Comparison of ENCODE assay signal across 16 cellular contexts in genomic region chr12:120490284-120490683, GRCh38. TPM values are rescaled to one million over a fixed set of nuclear protein-coding genes. Genes with fewer than 3 reads are reported as not detected.
DNase-seq lines count a peak whose midpoint lies in the region; ATAC-seq and TF ChIP-seq lines count a peak whose summit lies in the region.
"Had no signal": no experiment of that assay in that cellular context is flagged by ENCODE, and none has a peak within 500 bp of the region (broad histone marks: within the 10 kb centered on the region; RNA-seq: fewer than 3 reads in every experiment).

No MANE protein-coding gene starts in this region.

- no peaks in the 10 kb centered on the region for H3K9me3 ChIP-seq in mammary epithelial cell (replicated peaks; ENCODE audit: insufficient read depth, low read length)
- H3K9me3 ChIP-seq in breast epithelium: no peaks in the 10 kb centered on the region
- H3K9me3 ChIP-seq in mesenchymal stem cell (ENCODE audit: control insufficient read depth, low read length): no peaks in the 10 kb centered on the region
- H3K9me3 ChIP-seq: Caco-2, HAP-1 had no signal

- intact Hi-C loops in mammary epithelial cell (cut with micrococcal nuclease): no loop called here
- intact Hi-C loops in breast epithelium (cut with DNase I; ENCODE audit: low total_unique reads): no loop called here
- intact Hi-C loops in left cardiac atrium (cut with DNase I): no loop called here

- H3K27ac ChIP-seq in mammary epithelial cell (ENCODE audit: insufficient read depth, low read depth, low read length) (no peak overlapping the region), breast epithelium (no peak overlapping the region), mesenchymal stem cell (ENCODE audit: low read length, poor library complexity, severe bottlenecking) (no peak overlapping the region)

- H3K27ac Mint-ChIP-seq in stimulated activated effector memory CD8-positive, alpha-beta T cell treated with anti-CD3 and anti-CD28 coated beads, Interleukin-12 subunit alpha, Interleukin-12 subunit beta, amount 100 ng/mL, for 72 hours: peak overlapping the region; percentile 69
- H3K27ac Mint-ChIP-seq: CD14-positive monocyte, HFFc6 had no signal

- no peak overlapping the region for H3K18ac ChIP-seq in mesenchymal stem cell (ENCODE audit: low read depth in 1 of 2, low read length in 2 of 2)

- TF ChIP-seq CTCF in mammary epithelial cell (conservative IDR thresholded peaks at IDR 0.05 in 1 of 2, IDR thresholded peaks at IDR 0.05 in 1 of 2; ENCODE audit: extremely low read depth in 1 of 2, insufficient read depth in 1 of 2, low read depth in 1 of 2, low read length in 2 of 2) (no peak), breast epithelium (IDR thresholded peaks at IDR 0.05) (no peak)

- H2AK5ac ChIP-seq in mesenchymal stem cell (ENCODE audit: low read length, severe bottlenecking): no peak overlapping the region

- no peaks in the 10 kb centered on the region for H3K9me3 Mint-ChIP-seq in stimulated activated effector memory CD8-positive, alpha-beta T cell treated with anti-CD3 and anti-CD28 coated beads, Interleukin-12 subunit alpha, Interleukin-12 subunit beta, amount 100 ng/mL, for 72 hours
- H3K9me3 Mint-ChIP-seq: CD14-positive monocyte; CD8-positive, alpha-beta memory T cell; HFFc6 had no signal

- peaks cover 5% of the 10 kb centered on the region for H3K4me1 ChIP-seq in mammary epithelial cell (ENCODE audit: insufficient read depth, low read length)
- H3K4me1 ChIP-seq in breast epithelium: no peaks in the 10 kb centered on the region
- H3K4me1 ChIP-seq in mesenchymal stem cell (ENCODE audit: control insufficient read depth, insufficient read depth, low read depth, low read length): no peaks in the 10 kb centered on the region

- H2BK5ac ChIP-seq in mesenchymal stem cell (ENCODE audit: low read depth, low read length, poor library complexity, severe bottlenecking): no peak overlapping the region

- no peaks in the 10 kb centered on the region for H3K27me3 ChIP-seq in mammary epithelial cell (ENCODE audit: insufficient read depth, low read length)
- H3K27me3 ChIP-seq in breast epithelium: no peaks in the 10 kb centered on the region
- H3K27me3 ChIP-seq in mesenchymal stem cell (ENCODE audit: control insufficient read depth in 1 of 2, insufficient read depth in 1 of 2, low read length in 2 of 2): no peaks in the 10 kb centered on the region

- H3K4me1 Mint-ChIP-seq in stimulated activated effector memory CD8-positive, alpha-beta T cell treated with anti-CD3 and anti-CD28 coated beads, Interleukin-12 subunit alpha, Interleukin-12 subunit beta, amount 100 ng/mL, for 72 hours: peaks cover 6% of the 10 kb centered on the region

- no peaks in the 10 kb centered on the region for H3K36me3 Mint-ChIP-seq in stimulated activated effector memory CD8-positive, alpha-beta T cell treated with anti-CD3 and anti-CD28 coated beads, Interleukin-12 subunit alpha, Interleukin-12 subunit beta, amount 100 ng/mL, for 72 hours
- H3K36me3 Mint-ChIP-seq: CD14-positive monocyte had no signal

- H2BK12ac ChIP-seq in mesenchymal stem cell (ENCODE audit: low read length in 2 of 2): no peak overlapping the region

- H3K4me2 ChIP-seq in mammary epithelial cell (ENCODE audit: insufficient read depth, low read depth, low read length) (no peak overlapping the region), mesenchymal stem cell (ENCODE audit: low read length, poor library complexity, severe bottlenecking) (no peak overlapping the region)

- TSS peak; percentile 3 for BruUV-seq in mammary epithelial cell (replicated peaks; lab: Mats Ljungman, UMichigan)

- no peak overlapping the region for H2AFZ ChIP-seq in mammary epithelial cell (ENCODE audit: low read depth, low read length)
- H2AFZ ChIP-seq in mesenchymal stem cell (ENCODE audit: low read depth, low read length): no peak overlapping the region

- H3K4me3 Mint-ChIP-seq in stimulated activated effector memory CD8-positive, alpha-beta T cell treated with anti-CD3 and anti-CD28 coated beads, Interleukin-12 subunit alpha, Interleukin-12 subunit beta, amount 100 ng/mL, for 72 hours: no peak overlapping the region
- H3K4me3 Mint-ChIP-seq: CD14-positive monocyte; CD8-positive, alpha-beta memory T cell; HFFc6 had no signal

- H3K4me3 ChIP-seq in mammary epithelial cell (replicated peaks in 1 of 3; ENCODE audit: insufficient read depth in 1 of 3, low read depth in 2 of 3, low read length in 3 of 3) (no peak overlapping the region), breast epithelium (no peak overlapping the region), mesenchymal stem cell (ENCODE audit: insufficient read depth in 1 of 2, low read depth in 1 of 2, low read length in 2 of 2) (no peak overlapping the region)
- H3K4me3 ChIP-seq: HAP-1 had no signal

- no peak overlapping the region for H3K14ac ChIP-seq in mesenchymal stem cell (ENCODE audit: low read length in 2 of 2)

- no peak overlapping the region for H2BK120ac ChIP-seq in mesenchymal stem cell (ENCODE audit: low read depth, low read length)

- no peak overlapping the region for H3K4ac ChIP-seq in mesenchymal stem cell (ENCODE audit: low read depth in 1 of 2, low read length in 2 of 2)

- no peak overlapping the region for H3K23ac ChIP-seq in mesenchymal stem cell (ENCODE audit: low read length in 2 of 2)

- no peak for TF ChIP-seq POLR2A in breast epithelium (IDR thresholded peaks at IDR 0.05)

- no peak overlapping the region for H4K8ac ChIP-seq in mesenchymal stem cell (ENCODE audit: low read length)

- ATAC-seq in stimulated activated effector memory CD8-positive, alpha-beta T cell treated with anti-CD3 and anti-CD28 coated beads, Interleukin-12 subunit alpha, Interleukin-12 subunit beta, amount 100 ng/mL, for 72 hours: no peak
- no peak for ATAC-seq in left cardiac atrium
- ATAC-seq in HG03342 (IDR thresholded peaks at IDR 0.05; ENCODE audit: unreplicated experiment): no peak
- ATAC-seq: HepG2 had no signal

- H3K9ac ChIP-seq in mammary epithelial cell (ENCODE audit: insufficient read depth, low read length) (no peak overlapping the region), mesenchymal stem cell (ENCODE audit: low read length) (no peak overlapping the region)

- no peak overlapping the region for H4K91ac ChIP-seq in mesenchymal stem cell (ENCODE audit: low read length)

- H3K36me3 ChIP-seq in mammary epithelial cell (ENCODE audit: insufficient read depth, low read length) (peaks cover 4% of the 10 kb centered on the region), breast epithelium (no peaks in the 10 kb centered on the region), mesenchymal stem cell (ENCODE audit: control insufficient read depth in 1 of 2, insufficient read depth in 2 of 2, low read depth in 1 of 2, low read length in 2 of 2) (peaks cover 13 to 21% of the 10 kb centered on the region in 2 experiments)
- H3K36me3 ChIP-seq: HAP-1 had no signal

- WGBS in mammary epithelial cell (ENCODE audit: low coverage, missing lambda C conversion rate): 95% methylated on average over 5 of the region's 5 CpGs
- 96% methylated on average over 4 of the region's 5 CpGs for WGBS in mesenchymal stem cell

- dilution Hi-C loops in mammary epithelial cell (cut with HindIII; ENCODE audit: low sequenced_read_pairs): no loop called here

- no peaks in the 10 kb centered on the region for H4K20me1 ChIP-seq in mammary epithelial cell (ENCODE audit: insufficient read depth, low read length)

- peaks cover 37% of the 10 kb centered on the region for H3K79me1 ChIP-seq in mesenchymal stem cell (replicated peaks; ENCODE audit: low read length, poor library complexity, severe bottlenecking)

- peaks cover 36% of the 10 kb centered on the region for H3K79me2 ChIP-seq in mammary epithelial cell (ENCODE audit: insufficient read depth, low read length)

- peak overlapping the region; percentile 39 for H2BK15ac ChIP-seq in mesenchymal stem cell (ENCODE audit: low read depth, poor library complexity, severe bottlenecking)

- CTCF ChIA-PET in mammary epithelial cell (lab: Charles Lee; ENCODE audit: low non-redundant PET): no interaction called here

- in situ Hi-C loops in mammary epithelial cell (cut with MboI; ENCODE audit: low sequenced_read_pairs in 2 of 2): no loop called here

- no peak for DNase-seq in mammary epithelial cell
- no peak for DNase-seq in breast epithelium (ENCODE audit: low spot score in 2 of 2)
- DNase-seq in mesenchymal stem cell: no peak
- no peak for DNase-seq in stimulated activated effector memory CD8-positive, alpha-beta T cell treated with anti-CD3 and anti-CD28 coated beads, Interleukin-12 subunit alpha, Interleukin-12 subunit beta, amount 100 ng/mL, for 72 hours (ENCODE audit: low spot score in 2 of 2)
- no peak for DNase-seq in left cardiac atrium
- no peak for DNase-seq in NCI-H1436 (lab: John Stamatoyannopoulos, UW)
- no peak for DNase-seq in superior temporal gyrus (ENCODE audit: extremely low spot score)
- DNase-seq: Caco-2; CD8-positive, alpha-beta memory T cell; DND-41; GDM1; HFFc6 had no signal

RNA-seq across cellular contexts. Expression of gene DYNLL1, which starts 5.6 kb away (rescaled TPM):
- total RNA-seq in mammary epithelial cell: 100 to 1,000 TPM; 210 to 390 TPM
- polyA plus RNA-seq in mammary epithelial cell: 723 TPM
- polyA minus RNA-seq in mammary epithelial cell: 177 TPM
- total RNA-seq in breast epithelium: 100 to 1,000 TPM; 155 to 170 (median 167) TPM
- 419 TPM for polyA plus RNA-seq in mesenchymal stem cell (2013, experiment 1 of 2)
- polyA plus RNA-seq in mesenchymal stem cell (2013, experiment 2 of 2): 417 TPM
- 100 to 1,000 TPM; 156 to 237 TPM for total RNA-seq in left cardiac atrium

RNA-seq across cellular contexts. Expression of gene SRSF9, which starts 20.7 kb away (rescaled TPM):
- 100 to 1,000 TPM in 1 of 2 donors, 10 to 100 TPM in 1; 84.7 to 205 TPM for total RNA-seq in mammary epithelial cell
- 143 TPM for polyA plus RNA-seq in mammary epithelial cell
- 72.0 TPM for polyA minus RNA-seq in mammary epithelial cell
- 10 to 100 TPM; 65.9 to 97.3 (median 82.5) TPM for total RNA-seq in breast epithelium
- 183 TPM for polyA plus RNA-seq in mesenchymal stem cell (2013, experiment 1 of 2)
- polyA plus RNA-seq in mesenchymal stem cell (2013, experiment 2 of 2): 189 TPM
- 10 to 100 TPM; 50.4 to 68.6 TPM for total RNA-seq in left cardiac atrium

RNA-seq across cellular contexts. Expression of gene COQ5, which starts 38.7 kb away (rescaled TPM):
- total RNA-seq in mammary epithelial cell (10 to 100 TPM; 12.0 to 21.1 TPM), breast epithelium (10 to 100 TPM; 26.2 to 33.0 (median 26.5) TPM), left cardiac atrium (10 to 100 TPM; 28.6 to 29.3 TPM)
- 22.6 TPM for polyA plus RNA-seq in mammary epithelial cell
- polyA minus RNA-seq in mammary epithelial cell: 79.6 TPM
- 22.0 TPM for polyA plus RNA-seq in mesenchymal stem cell (2013, experiment 1 of 2)
- polyA plus RNA-seq in mesenchymal stem cell (2013, experiment 2 of 2): 21.3 TPM

RNA-seq across cellular contexts. Expression of gene RNF10, which starts 43.9 kb away (rescaled TPM):
- 100 to 1,000 TPM; 104 to 152 TPM for total RNA-seq in mammary epithelial cell
- 111 TPM for polyA plus RNA-seq in mammary epithelial cell
- polyA minus RNA-seq in mammary epithelial cell: 262 TPM
- total RNA-seq in breast epithelium: 100 to 1,000 TPM; 112 to 164 (median 149) TPM
- polyA plus RNA-seq in mesenchymal stem cell (2013, experiment 1 of 2): 124 TPM
- polyA plus RNA-seq in mesenchymal stem cell (2013, experiment 2 of 2): 131 TPM
- 100 to 1,000 TPM; 225 to 240 TPM for total RNA-seq in left cardiac atrium

RNA-seq across cellular contexts. Expression of gene GATC, which starts 44.0 kb away (rescaled TPM):
- total RNA-seq in mammary epithelial cell (10 to 100 TPM; 19.5 to 32.9 TPM), breast epithelium (10 to 100 TPM; 26.5 to 35.8 (median 32.5) TPM), left cardiac atrium (10 to 100 TPM; 14.8 to 19.1 TPM)
- 13.2 TPM for polyA plus RNA-seq in mammary epithelial cell
- polyA minus RNA-seq in mammary epithelial cell: 32.4 TPM
- 17.7 TPM for polyA plus RNA-seq in mesenchymal stem cell (2013, experiment 1 of 2)
- 17.6 TPM for polyA plus RNA-seq in mesenchymal stem cell (2013, experiment 2 of 2)
